Comparison of ENCODE assay signal across 28 cellular contexts in genomic region chr16:53752566-53752965, GRCh38.
"Had no signal": no experiment of that assay in that cellular context is flagged by ENCODE, and none has a peak within 500 bp of the region (broad histone marks: within the 10 kb centered on the region; RNA-seq: fewer than 3 reads in every experiment).

No MANE protein-coding gene starts in this region.

- H3K4me1 ChIP-seq: breast epithelium had no signal

- ATAC-seq: activated CD4-positive, alpha-beta T cell treated with anti-CD3 and anti-CD28 coated beads for 36 hours; activated CD4-positive, CD25-positive, alpha-beta regulatory T cell treated with anti-CD3 and anti-CD28 coated beads, Interleukin-2, amount 50 U/mL, for 24 hours; activated CD8-positive, alpha-beta T cell treated with anti-CD3 and anti-CD28 coated beads, Interleukin-2, amount 10 ng/mL, durations not matched to agents 7 days and 5 days; activated naive CD4-positive, alpha-beta T cell treated with anti-CD3 and anti-CD28 coated beads, Interleukin-2, amount 50 U/mL, for 72 hours; activated T-cell treated with anti-CD3 and anti-CD28 coated beads, Interleukin-2, amount 50 U/mL, for 4 hours; body of pancreas; PC-3; WTC11 had no signal

- H3K27ac ChIP-seq: adrenal gland, body of pancreas, breast epithelium, SJCRH30, SK-N-MC had no signal

- H3K27me3 ChIP-seq: adrenal gland, body of pancreas, breast epithelium, SJCRH30 had no signal

- H3K9me3 ChIP-seq: adrenal gland, body of pancreas, breast epithelium had no signal

- H3K36me3 ChIP-seq: adrenal gland, breast epithelium had no signal

- DNase-seq: activated CD4-positive, alpha-beta T cell treated with anti-CD3 and anti-CD28 coated beads for 36 hours; activated CD4-positive, alpha-beta T cell treated with anti-CD3 and anti-CD28 coated beads, Interleukin-2, amount 10 ng/mL, durations not matched to agents 7 days and 5 days; activated CD4-positive, alpha-beta T cell treated with anti-CD3 and anti-CD28 coated beads, Interleukin-2, amount 50 U/mL, for 48 hours; activated CD8-positive, alpha-beta T cell treated with anti-CD3 and anti-CD28 coated beads, Interleukin-2, amount 10 ng/mL, durations not matched to agents 7 days and 5 days; activated gamma-delta T cell treated with Interleukin-2 at 50 U/mL for 16 hours; activated naive CD4-positive, alpha-beta T cell treated with anti-CD3 and anti-CD28 coated beads for 36 hours; activated T-cell treated with anti-CD3 and anti-CD28 coated beads for 4 hours; activated T-cell treated with anti-CD3 and anti-CD28 coated beads, Interleukin-2, amount 50 U/mL, for 4 hours; adrenal gland; body of pancreas; MM.1S; MV-4-11; NCI-H1092 treated with DMSO at 0.1 percent for 48 hours; NCI-H187 treated with DMSO at 0.1 percent for 48 hours; NCI-H2081 treated with DMSO at 0.1 percent for 48 hours; NCI-H226; NCI-H446 treated with DMSO at 0.1 percent for 48 hours; NCI-H524; NCI-H748 treated with DMSO at 0.1 percent for 48 hours; PC-3; SHP77; SJCRH30; T1000 had no signal

- H3K4me3 ChIP-seq: adrenal gland, body of pancreas, breast epithelium, SJCRH30, SK-N-MC had no signal
